ENCODE assay signal across 20 cellular contexts in the genomic region with DNA sequence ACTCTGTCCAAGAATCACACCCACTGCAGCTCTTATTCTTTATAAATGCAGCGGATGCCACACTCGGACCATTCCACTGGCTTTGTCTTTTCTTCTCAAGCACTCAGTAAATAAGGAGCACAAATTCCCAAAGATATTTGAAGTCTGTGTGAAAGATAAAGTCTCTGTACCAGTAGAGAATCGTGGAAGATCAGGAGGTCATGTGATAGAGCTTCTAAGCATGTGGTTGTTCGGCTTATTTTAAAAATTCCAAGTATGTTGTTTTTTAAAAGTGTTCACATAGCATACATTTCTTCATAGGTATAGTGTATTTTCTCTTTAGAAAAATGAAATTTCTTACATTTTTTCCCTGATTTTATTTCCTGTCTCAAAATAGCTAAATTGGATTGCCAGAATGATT.
A peak's percentile ranks its signal among the peaks of the same experiment; 100 is the strongest.
DNase-seq lines count a peak whose midpoint lies in the region; TF ChIP-seq lines count a peak whose summit lies in the region.
"Had no signal": no experiment of that assay in that cellular context is flagged by ENCODE, and none has a peak within 500 bp of the region (broad histone marks: within the 10 kb centered on the region; RNA-seq: fewer than 3 reads in every experiment).

No MANE protein-coding gene starts in this region.

- DNase-seq in SJCRH30 (no peak), choroid plexus epithelial cell (ENCODE audit: low read depth) (peak; percentile 70), osteocyte (ENCODE audit: extremely low spot score, unreplicated experiment) (no peak), immature natural killer cell (no peak), NCI-H1417 treated with DMSO at 0.1 percent for 48 hours (lab: John Stamatoyannopoulos, UW) (no peak), amniotic stem cell (lab: John Stamatoyannopoulos, UW) (no peak), DMS79 treated with DMSO at 0.1 percent for 48 hours (lab: John Stamatoyannopoulos, UW) (no peak)
- DNase-seq: 8988T; Calu3; CD4-positive, CD25-positive, alpha-beta regulatory T cell; GDM1; MM.1S; NCI-H1105; NCI-H1930; NCI-H2171; NCI-H446 treated with DMSO at 0.1 percent for 48 hours; NCI-H774 had no signal

- H3K27ac Mint-ChIP-seq in osteocyte (ENCODE audit: unreplicated experiment) = peak overlapping the region; percentile 74
- H3K27ac Mint-ChIP-seq in immature natural killer cell = no peak overlapping the region
- H3K27ac Mint-ChIP-seq: CD4-positive, CD25-positive, alpha-beta regulatory T cell; GM23338 had no signal

- H3K36me3 ChIP-seq in ACC112 (ENCODE audit: insufficient read depth, low read length) (peaks cover 10% of the 10 kb centered on the region), SJCRH30 (no peaks in the 10 kb centered on the region)

- H3K4me1 ChIP-seq in ACC112 (ENCODE audit: control insufficient read depth, insufficient read depth, low read length, unreplicated experiment) = peaks cover 21% of the 10 kb centered on the region
- peaks cover 10% of the 10 kb centered on the region for H3K4me1 ChIP-seq in SJCRH30

- no peaks in the 10 kb centered on the region for H3K27me3 ChIP-seq in ACC112 (ENCODE audit: insufficient read depth, low read length)
- no peaks in the 10 kb centered on the region for H3K27me3 ChIP-seq in SJCRH30

- H3K27me3 Mint-ChIP-seq in osteocyte (ENCODE audit: unreplicated experiment) = no peaks in the 10 kb centered on the region
- peaks cover 3 to 7% (median 6%) of the 10 kb centered on the region in 3 donors for H3K27me3 Mint-ChIP-seq in immature natural killer cell (ENCODE audit: low read depth in 3 of 3)

- peak overlapping the region; percentile 58 for H2AFZ ChIP-seq in ACC112 (ENCODE audit: low read length, unreplicated experiment)
- H2AFZ ChIP-seq: GM23338 had no signal

- H3K79me2 ChIP-seq in ACC112 (ENCODE audit: control insufficient read depth, insufficient read depth, low read length, unreplicated experiment) = no peaks in the 10 kb centered on the region

- H3K36me3 Mint-ChIP-seq in osteocyte (ENCODE audit: unreplicated experiment) = peaks cover 14% of the 10 kb centered on the region
- no peaks in the 10 kb centered on the region for H3K36me3 Mint-ChIP-seq in immature natural killer cell
- H3K36me3 Mint-ChIP-seq: CD4-positive, CD25-positive, alpha-beta regulatory T cell had no signal

- H3K27ac ChIP-seq in ACC112 (ENCODE audit: low read depth, low read length) = peak overlapping the region; percentile 33
- H3K27ac ChIP-seq in SJCRH30 = peak overlapping the region; percentile 32; the same call in 1 of the 2 replicates
- H3K27ac ChIP-seq: KMS-11 had no signal

- no peaks in the 10 kb centered on the region for H3K9me3 Mint-ChIP-seq in osteocyte (ENCODE audit: unreplicated experiment)
- H3K9me3 Mint-ChIP-seq in immature natural killer cell = no peaks in the 10 kb centered on the region
- H3K9me3 Mint-ChIP-seq: CD4-positive, CD25-positive, alpha-beta regulatory T cell; GM23338 had no signal

- peaks cover 46% of the 10 kb centered on the region for H3K4me1 Mint-ChIP-seq in osteocyte (ENCODE audit: unreplicated experiment)
- no peaks in the 10 kb centered on the region for H3K4me1 Mint-ChIP-seq in immature natural killer cell

- peak overlapping the region; percentile 19; the same call in 1 of the 2 replicates for H3K4me3 ChIP-seq in ACC112 (ENCODE audit: low read depth, low read length)
- H3K4me3 ChIP-seq in SJCRH30 = peak overlapping the region; percentile 15; the same call in 1 of the 2 replicates
- H3K4me3 ChIP-seq in choroid plexus epithelial cell (ENCODE audit: low read depth, low read length) = no peak overlapping the region
- H3K4me3 ChIP-seq: GM23338 had no signal

- H3K4me3 Mint-ChIP-seq in osteocyte (ENCODE audit: unreplicated experiment) (peak overlapping the region; percentile 52), immature natural killer cell (no peak overlapping the region)
- H3K4me3 Mint-ChIP-seq: CD4-positive, CD25-positive, alpha-beta regulatory T cell; GM23338 had no signal

- TF ChIP-seq CTCF in choroid plexus epithelial cell (conservative IDR thresholded peaks at IDR 0.05; ENCODE audit: low read depth, low read length) (no peak), osteocyte (IDR thresholded peaks at IDR 0.05) (no peak)

- no peaks in the 10 kb centered on the region for H3K9me3 ChIP-seq in SJCRH30 (replicated peaks)
